Comparison of ENCODE assay signal across 1 cellular context in genomic region chr11:72793081-72793451, GRCh38.
TF ChIP-seq lines count a peak whose summit lies in the region.

No MANE protein-coding gene starts in this region.

TF ChIP-seq in IMR-90, 13 proteins besides CTCF, POLR2A, EP300 and RAD21:
- no peak for TF ChIP-seq MXI1 (IDR thresholded peaks at IDR 0.05; ENCODE audit: borderline replicate concordance, low read depth, low read length)
- no peak for TF ChIP-seq MAZ (IDR thresholded peaks at IDR 0.05; ENCODE audit: borderline replicate concordance, low read depth, low read length)
